In the genomic region with DNA sequence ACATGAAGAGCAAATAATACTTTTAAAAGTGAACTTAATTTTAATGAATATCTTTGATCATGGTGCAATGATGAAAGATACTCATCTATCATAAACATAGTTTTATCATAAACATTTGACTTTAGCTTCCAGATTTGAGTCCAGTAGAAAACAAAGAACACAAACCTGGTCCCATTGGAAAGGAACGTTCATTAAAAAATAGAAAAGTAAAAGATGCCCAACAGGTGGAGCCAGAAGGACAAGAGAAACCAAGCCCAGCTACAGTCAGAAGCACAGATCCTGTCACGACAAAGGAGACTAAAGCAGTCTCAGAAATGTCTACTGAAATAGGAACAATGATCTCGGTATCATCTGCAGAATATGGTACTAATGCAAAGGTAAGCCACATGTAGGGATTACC, we compare ENCODE assay signal across 1 cellular context.
TF ChIP-seq lines count a peak whose summit lies in the region.

No MANE protein-coding gene starts in this region.

TF ChIP-seq in HEK293, 187 proteins besides CTCF, POLR2A, EP300 and RAD21 (continued from another document):
- TF ChIP-seq SCRT2 (tag by site-specific recombination; IDR thresholded peaks at IDR 0.05) (peak; percentile 56; the same call in 1 of the 2 replicates), ZNF157 (tag by site-specific recombination; IDR thresholded peaks at IDR 0.05) (no peak)
